In the genomic region with DNA sequence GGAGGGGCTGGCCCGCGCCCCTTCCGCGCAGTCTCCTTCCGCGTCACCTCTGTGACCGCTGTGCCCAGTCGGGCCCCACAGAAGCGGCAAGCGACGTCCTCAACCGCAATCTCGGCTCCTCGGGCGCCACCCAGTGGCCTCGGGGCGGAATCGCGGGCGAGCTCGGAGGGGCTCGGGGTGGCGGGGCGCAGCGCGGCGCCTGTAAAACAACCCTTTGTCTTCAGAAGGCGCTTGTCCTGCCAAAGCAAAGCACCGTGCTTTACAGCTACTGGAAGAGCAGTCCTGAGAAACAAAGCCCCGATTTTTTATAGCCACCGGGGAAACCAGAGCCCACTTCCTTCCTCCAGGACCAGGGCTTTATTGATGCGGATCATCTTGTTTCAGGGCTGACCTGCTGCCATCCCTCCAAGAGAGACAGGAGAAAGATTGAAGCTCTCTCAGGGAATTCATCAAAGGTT, we compare ENCODE assay signal across 8 cellular contexts. TPM values are rescaled to one million over a fixed set of nuclear protein-coding genes. Genes with fewer than 3 reads are reported as not detected.
DNase-seq lines count a peak whose midpoint lies in the region; ATAC-seq lines count a peak whose summit lies in the region.

No MANE protein-coding gene starts in this region.

- no peaks in the 10 kb centered on the region for H3K36me3 Mint-ChIP-seq in activated CD4-positive, alpha-beta T cell treated with anti-CD3 and anti-CD28 coated beads for 36 hours (ENCODE audit: low read depth)

- ATAC-seq in GM19035 (IDR thresholded peaks at IDR 0.05; ENCODE audit: unreplicated experiment) (peak; percentile 98), HG03280 (IDR thresholded peaks at IDR 0.05; ENCODE audit: unreplicated experiment) (peak; percentile 96)
- peak; percentile 98 for ATAC-seq in activated CD4-positive, alpha-beta T cell treated with anti-CD3 and anti-CD28 coated beads for 36 hours

- H3K4me1 Mint-ChIP-seq in activated CD4-positive, alpha-beta T cell treated with anti-CD3 and anti-CD28 coated beads for 36 hours = peaks cover 18% of the 10 kb centered on the region

- H3K27me3 Mint-ChIP-seq in activated CD4-positive, alpha-beta T cell treated with anti-CD3 and anti-CD28 coated beads for 36 hours = no peaks in the 10 kb centered on the region

- POLR2A ChIA-PET in activated CD4-positive, alpha-beta T cell treated with anti-CD3 and anti-CD28 coated beads for 36 hours (lab: Charles Lee) = interaction anchor here (0.5 to 0.6 kb wide), 2 partner anchors 45 to 1681 kb away, joined by 3 read pairs; no protein-coding TSS in a partner anchor

- H3K9me3 Mint-ChIP-seq in activated CD4-positive, alpha-beta T cell treated with anti-CD3 and anti-CD28 coated beads for 36 hours (ENCODE audit: low read depth) = no peaks in the 10 kb centered on the region

- H3K27ac Mint-ChIP-seq in activated CD4-positive, alpha-beta T cell treated with anti-CD3 and anti-CD28 coated beads for 36 hours = peak overlapping the region; percentile 88

- H3K27ac ChIP-seq in cingulate gyrus (ENCODE audit: low read depth, low read length) = peak overlapping the region; percentile 80

- peak overlapping the region; percentile 78 for H3K4me3 Mint-ChIP-seq in activated CD4-positive, alpha-beta T cell treated with anti-CD3 and anti-CD28 coated beads for 36 hours

- CTCF ChIA-PET in activated CD4-positive, alpha-beta T cell treated with anti-CD3 and anti-CD28 coated beads for 36 hours (lab: Charles Lee) = interaction anchor here (0.6 to 1.5 kb wide), 18 partner anchors 9 to 333 kb away, joined by 3 to 8 read pairs (median 4); no protein-coding TSS in a partner anchor

- intact Hi-C loops in activated CD4-positive, alpha-beta T cell treated with anti-CD3 and anti-CD28 coated beads for 36 hours (cut with DNase I, micrococcal nuclease) = loop anchor here (1.0 to 10.0 kb wide), 10 partner anchors 9 to 334 kb away; a partner anchor contains a TSS

- DNase-seq in AG20443 (ENCODE audit: low spot score) (peak; percentile 91), NCI-H460 (ENCODE audit: extremely low read depth, low read depth) (peak; percentile 64), left kidney (ENCODE audit: low read depth, low spot score) (peak; percentile 97)
- peak; percentile 95 for DNase-seq in activated CD4-positive, alpha-beta T cell treated with anti-CD3 and anti-CD28 coated beads for 36 hours
- peak; percentile 80 for DNase-seq in stimulated activated CD4-positive, alpha-beta T cell treated with anti-CD3 and anti-CD28 coated beads, Interleukin-2, amount 100 ng/mL, for 4 hours (ENCODE audit: low read depth)

RNA-seq across cellular contexts. Expression of a gene that starts 37.3 kb away (rescaled TPM):
- 10.4 and 11.5 TPM in 2 replicates for total RNA-seq in NCI-H460 (2014; rRNA removed; shearing (Covaris generic))
- polyA plus RNA-seq in NCI-H460 (2014; cell fraction: nucleus; rRNA removed) = 7.4 and 11.5 TPM in 2 replicates
- 10 to 100 TPM; 19.4 to 22.8 TPM for total RNA-seq in activated CD4-positive, alpha-beta T cell treated with anti-CD3 and anti-CD28 coated beads for 36 hours

Comparison
In these comparisons a context has a peak if more than half of its experiments do, and no peak if none do; other contexts are left out.
1. Peak in every context shown above with its lines: DNase-seq, ATAC-seq and H3K27ac ChIP-seq.